Comparison of ENCODE assay signal across 1 cellular context in genomic region chr2:222756362-222756831, GRCh38.
TF ChIP-seq lines count a peak whose summit lies in the region.

No MANE protein-coding gene starts in this region.

TF ChIP-seq in HepG2, 621 proteins besides CTCF, POLR2A, EP300 and RAD21 (continued from another document):
- TF ChIP-seq ZNF770 (CRISPR knock-in tag; IDR thresholded peaks at IDR 0.05), result peak; percentile 90
- 0 out of 2 replicates have a peak, but pooled peaks have one; percentile 30 for TF ChIP-seq ZNF251 (CRISPR knock-in tag; IDR thresholded peaks at IDR 0.05)
- no peak for TF ChIP-seq ELF4 (CRISPR knock-in tag; IDR thresholded peaks at IDR 0.05; ENCODE audit: borderline replicate concordance)
- TF ChIP-seq KDM2A (CRISPR knock-in tag; IDR thresholded peaks at IDR 0.05; ENCODE audit: borderline replicate concordance, low read depth), result no peak
- no peak for TF ChIP-seq ZMAT5 (CRISPR knock-in tag; IDR thresholded peaks at IDR 0.05; ENCODE audit: borderline replicate concordance, low read depth)
- TF ChIP-seq ZNF326 (CRISPR knock-in tag; IDR thresholded peaks at IDR 0.05; ENCODE audit: borderline replicate concordance), result no peak
- 0 out of 2 replicates have a peak, but pooled peaks have one; percentile 71 for TF ChIP-seq FOXO4 (CRISPR knock-in tag; conservative IDR thresholded peaks at IDR 0.05)
- no peak for TF ChIP-seq ZNF562 (CRISPR knock-in tag; IDR thresholded peaks at IDR 0.05; ENCODE audit: borderline replicate concordance)
- TF ChIP-seq CENPBD1 (CRISPR knock-in tag; IDR thresholded peaks at IDR 0.05; ENCODE audit: borderline replicate concordance, low read depth), result no peak
- TF ChIP-seq MAX (IDR thresholded peaks at IDR 0.05), result 0 out of 2 replicates have a peak, but pooled peaks have one; percentile 16
- TF ChIP-seq ZMYM3 (CRISPR knock-in tag; IDR thresholded peaks at IDR 0.05), result peak; percentile 66; the same call in 1 of the 2 replicates
- TF ChIP-seq HOXA3 (CRISPR knock-in tag; IDR thresholded peaks at IDR 0.05), result no peak
- no peak for TF ChIP-seq ZSCAN5A (CRISPR knock-in tag; IDR thresholded peaks at IDR 0.05; ENCODE audit: borderline replicate concordance)
- TF ChIP-seq MED1 (CRISPR knock-in tag; IDR thresholded peaks at IDR 0.05), result 0 out of 2 replicates have a peak, but pooled peaks have one; percentile 21
- TF ChIP-seq TBX2 (CRISPR knock-in tag; IDR thresholded peaks at IDR 0.05; ENCODE audit: borderline replicate concordance), result 0 out of 2 replicates have a peak, but pooled peaks have one; percentile 23
- TF ChIP-seq TEAD3 (CRISPR knock-in tag; optimal IDR thresholded peaks at IDR 0.05; ENCODE audit: borderline replicate concordance), result peak; percentile 95
- no peak for TF ChIP-seq NR0B2 (CRISPR knock-in tag; IDR thresholded peaks at IDR 0.05)
- peak; percentile 36; the same call in 1 of the 2 replicates for TF ChIP-seq ZNF609 (CRISPR knock-in tag; IDR thresholded peaks at IDR 0.05; ENCODE audit: borderline replicate concordance)
TF ChIP-seq in HepG2: peak in this region for 34.
